Comparison of ENCODE assay signal across 8 cellular contexts in the genomic region with DNA sequence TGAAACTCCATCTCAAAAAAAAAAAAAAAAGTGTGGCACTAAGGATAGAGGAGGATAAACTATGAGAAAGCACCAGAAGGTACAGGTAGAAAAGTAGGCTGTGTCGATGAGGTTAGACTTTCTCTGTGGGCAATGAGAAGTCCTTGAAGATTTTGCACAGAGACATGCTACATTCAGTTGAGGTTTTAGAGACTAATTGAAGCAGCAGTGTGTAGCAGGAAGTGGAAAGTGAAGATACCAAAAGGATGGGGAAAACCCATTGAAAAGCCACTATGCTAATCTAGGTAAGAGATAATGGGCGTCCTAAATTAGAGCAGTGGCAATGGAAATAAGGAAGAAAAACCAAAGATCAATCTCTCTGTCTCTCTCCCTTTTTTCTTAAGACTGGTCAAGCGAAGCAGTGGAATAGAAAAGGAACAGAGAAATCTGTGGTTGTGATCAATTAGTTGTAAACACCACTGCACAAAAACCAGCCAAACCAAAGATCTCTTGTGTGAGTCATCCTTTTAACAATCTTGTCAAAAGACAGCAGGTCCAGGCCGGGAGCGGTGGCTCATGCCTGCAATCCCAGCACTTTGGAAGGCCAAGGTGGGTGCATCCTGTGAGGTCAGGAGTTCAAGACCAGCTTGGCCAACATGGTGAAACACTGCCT. TPM values are rescaled to one million over a fixed set of nuclear protein-coding genes. Genes with fewer than 3 reads are reported as not detected.
DNase-seq lines count a peak whose midpoint lies in the region; ATAC-seq and TF ChIP-seq lines count a peak whose summit lies in the region.

No MANE protein-coding gene starts in this region.

- peaks cover 38% of the 10 kb centered on the region for H3K4me1 Mint-ChIP-seq in CD8-positive, alpha-beta T cell (ENCODE audit: low read depth)
- H3K4me1 Mint-ChIP-seq in activated naive CD4-positive, alpha-beta T cell treated with anti-CD3 and anti-CD28 coated beads, Interleukin-2, amount 10 ng/mL, durations not matched to agents 7 days and 5 days: peaks cover 37% of the 10 kb centered on the region

- 55 to 68% (median 58%) methylated on average over 5 of the region's 5 CpGs for WGBS in stomach, 5 donors

- peak overlapping the region; percentile 58 for H3K27ac Mint-ChIP-seq in CD8-positive, alpha-beta T cell
- peak overlapping the region; percentile 43 for H3K27ac Mint-ChIP-seq in activated naive CD4-positive, alpha-beta T cell treated with anti-CD3 and anti-CD28 coated beads, Interleukin-2, amount 10 ng/mL, durations not matched to agents 7 days and 5 days

- no peaks in the 10 kb centered on the region for H3K9me3 Mint-ChIP-seq in CD8-positive, alpha-beta T cell
- H3K9me3 Mint-ChIP-seq in activated naive CD4-positive, alpha-beta T cell treated with anti-CD3 and anti-CD28 coated beads, Interleukin-2, amount 10 ng/mL, durations not matched to agents 7 days and 5 days: no peaks in the 10 kb centered on the region

- H3K4me1 ChIP-seq in CD8-positive, alpha-beta T cell (ENCODE audit: insufficient read depth, low read length): peaks cover 34% of the 10 kb centered on the region
- H3K4me1 ChIP-seq in stomach: peaks cover 0 to 10% (median 10%) of the 10 kb centered on the region in 4 donors

- peak in 4 of 7 experiments; percentile 2 to 52 (median 26) for DNase-seq in CD8-positive, alpha-beta T cell
- peak; percentile 38 for DNase-seq in activated naive CD4-positive, alpha-beta T cell treated with anti-CD3 and anti-CD28 coated beads, Interleukin-2, amount 10 ng/mL, durations not matched to agents 7 days and 5 days
- no peak for DNase-seq in retina
- no peak for DNase-seq in foreskin melanocyte
- DNase-seq in stomach: no peak
- no peak for DNase-seq in dorsolateral prefrontal cortex

- no peak for TF ChIP-seq CTCF in CD8-positive, alpha-beta T cell (IDR thresholded peaks at IDR 0.05)
- TF ChIP-seq CTCF in stomach (IDR thresholded peaks at IDR 0.05) (no peak), dorsolateral prefrontal cortex (IDR thresholded peaks at IDR 0.05 in 54 of 56, conservative IDR thresholded peaks at IDR 0.05 in 2 of 56; ENCODE audit: low read depth in 1 of 56, partially characterized antibody in 56 of 56) (no peak)

- POLR2A ChIA-PET in CD8-positive, alpha-beta T cell (lab: Charles Lee): interaction anchor here (0.7 kb wide), 1 partner anchor 19 kb away, joined by 3 read pairs; no protein-coding TSS in a partner anchor

- H3K36me3 Mint-ChIP-seq in CD8-positive, alpha-beta T cell: no peaks in the 10 kb centered on the region
- H3K36me3 Mint-ChIP-seq in activated naive CD4-positive, alpha-beta T cell treated with anti-CD3 and anti-CD28 coated beads, Interleukin-2, amount 10 ng/mL, durations not matched to agents 7 days and 5 days: peaks cover 4% of the 10 kb centered on the region

- H3K4me3 ChIP-seq in CD8-positive, alpha-beta T cell (ENCODE audit: low read depth, low read length): no peak overlapping the region
- H3K4me3 ChIP-seq in stomach: no peak overlapping the region
- no peak overlapping the region for H3K4me3 ChIP-seq in dorsolateral prefrontal cortex

- peak overlapping the region; percentile 4 for H3K4me3 Mint-ChIP-seq in CD8-positive, alpha-beta T cell
- no peak overlapping the region for H3K4me3 Mint-ChIP-seq in activated naive CD4-positive, alpha-beta T cell treated with anti-CD3 and anti-CD28 coated beads, Interleukin-2, amount 10 ng/mL, durations not matched to agents 7 days and 5 days

- peak; percentile 71 for ATAC-seq in CD8-positive, alpha-beta T cell
- ATAC-seq in GM19467 (IDR thresholded peaks at IDR 0.05; ENCODE audit: unreplicated experiment) (peak; percentile 78), HG03439 (IDR thresholded peaks at IDR 0.05; ENCODE audit: unreplicated experiment) (peak; percentile 76)

- H3K27ac ChIP-seq in CD8-positive, alpha-beta T cell (ENCODE audit: low read depth, low read length): no peak overlapping the region
- H3K27ac ChIP-seq in stomach (no peak overlapping the region), dorsolateral prefrontal cortex (no peak overlapping the region)

- no peaks in the 10 kb centered on the region for H3K27me3 ChIP-seq in CD8-positive, alpha-beta T cell (ENCODE audit: insufficient read depth, low read length)
- peaks cover 0 to 40% (median 23%) of the 10 kb centered on the region in 3 donors for H3K27me3 ChIP-seq in stomach
- H3K27me3 ChIP-seq in dorsolateral prefrontal cortex: peaks cover 0 to 30% (median 16%) of the 10 kb centered on the region in 45 donors

- H3K9me3 ChIP-seq in CD8-positive, alpha-beta T cell (ENCODE audit: low read length): no peaks in the 10 kb centered on the region
- peaks cover 0 to 8% (median 0%) of the 10 kb centered on the region in 4 donors for H3K9me3 ChIP-seq in stomach

- TF ChIP-seq POLR2A in stomach (IDR thresholded peaks at IDR 0.05): no peak

- H3K27me3 Mint-ChIP-seq in CD8-positive, alpha-beta T cell (ENCODE audit: low read depth): no peaks in the 10 kb centered on the region
- H3K27me3 Mint-ChIP-seq in activated naive CD4-positive, alpha-beta T cell treated with anti-CD3 and anti-CD28 coated beads, Interleukin-2, amount 10 ng/mL, durations not matched to agents 7 days and 5 days: peaks cover 25% of the 10 kb centered on the region

- intact Hi-C loops in CD8-positive, alpha-beta T cell (cut with DNase I, micrococcal nuclease): loop anchor here in 1 of 2 experiments (5.0 kb wide), 1 partner anchor 871 kb away; the partner anchor contains the start of gene CEP135
- intact Hi-C loops in stomach (cut with DNase I; ENCODE audit: low total_unique reads): no loop called here
- intact Hi-C loops in dorsolateral prefrontal cortex (cut with DNase I): no loop called here

- no peaks in the 10 kb centered on the region for H3K36me3 ChIP-seq in CD8-positive, alpha-beta T cell (ENCODE audit: insufficient read depth, low read length)
- H3K36me3 ChIP-seq in stomach: no peaks in the 10 kb centered on the region

- CTCF ChIA-PET in CD8-positive, alpha-beta T cell (lab: Charles Lee): interaction anchor here (0.7 kb wide), 1 partner anchor 19 kb away, joined by 3 read pairs; no protein-coding TSS in a partner anchor
- CTCF ChIA-PET in activated naive CD4-positive, alpha-beta T cell treated with anti-CD3 and anti-CD28 coated beads, Interleukin-2, amount 10 ng/mL, durations not matched to agents 7 days and 5 days (lab: Charles Lee): interaction anchor here (1.5 kb wide), 1 partner anchor 18 kb away, joined by 4 read pairs; no protein-coding TSS in a partner anchor

- TF ChIP-seq EP300 in stomach (IDR thresholded peaks at IDR 0.05): no peak

RNA-seq across cellular contexts. Expression of gene SPINK2, which starts 3.5 kb away (rescaled TPM):
- total RNA-seq in CD8-positive, alpha-beta T cell: 1 to 10 TPM; 2.6 to 4.4 TPM
- 1 to 10 TPM in 1 of 5 donors, not detected in 4; 2.3 TPM for total RNA-seq in stomach
- polyA plus RNA-seq in stomach: under 1 TPM in 1 of 3 donors, not detected in 2; 0.70 TPM
- total RNA-seq in dorsolateral prefrontal cortex: 1 to 10 TPM in 15 of 120 experiments, under 1 TPM in 3, not detected in 102; 0.80 to 3.1 (median 1.5) TPM

Comparison
In these comparisons a context has a peak if more than half of its experiments do, and no peak if none do; other contexts are left out.
1. DNase-seq: peak in CD8-positive, alpha-beta T cell (4 of 7) and activated naive CD4-positive, alpha-beta T cell treated with anti-CD3 and anti-CD28 coated beads, Interleukin-2, amount 10 ng/mL, durations not matched to agents 7 days and 5 days (single experiment); none in retina (single experiment), foreskin melanocyte (single experiment), stomach (single experiment) and dorsolateral prefrontal cortex (0 of 10).
2. Peak in every context shown above with its lines, with median percentiles within 50 percentile points of each other: ATAC-seq.